ENCODE assay signal across 30 cellular contexts in genomic region chr11:48122656-48123055, GRCh38.
"Had no signal": no experiment of that assay in that cellular context is flagged by ENCODE, and none has a peak within 500 bp of the region (broad histone marks: within the 10 kb centered on the region; RNA-seq: fewer than 3 reads in every experiment).

No MANE protein-coding gene starts in this region.

- H3K36me3 ChIP-seq: WERI-Rb-1 had no signal

- H3K27me3 Mint-ChIP-seq: activated B cell treated with CpG ODN at 0.5 μM for 24 hours; activated naive CD4-positive, alpha-beta T cell treated with anti-CD3 and anti-CD28 coated beads, Interleukin-2, amount 50 U/mL, for 24 hours; activated naive CD8-positive, alpha-beta T cell treated with anti-CD3 and anti-CD28 coated beads for 36 hours; activated naive CD8-positive, alpha-beta T cell treated with anti-CD3 and anti-CD28 coated beads, Interleukin-2, amount 50 U/mL, for 24 hours; brain; central memory CD8-positive, alpha-beta T cell; dendritic cell treated with granulocyte-macrophage colony-stimulating factor and Interleukin-4, amounts not matched to agents 40 ng/mL and 50 ng/mL, for 4 days had no signal

- H3K9me3 Mint-ChIP-seq: activated B cell treated with CpG ODN at 0.5 μM for 24 hours; activated naive CD4-positive, alpha-beta T cell treated with anti-CD3 and anti-CD28 coated beads for 36 hours; activated naive CD4-positive, alpha-beta T cell treated with anti-CD3 and anti-CD28 coated beads, Interleukin-2, amount 50 U/mL, for 24 hours; activated naive CD8-positive, alpha-beta T cell treated with anti-CD3 and anti-CD28 coated beads for 36 hours; activated naive CD8-positive, alpha-beta T cell treated with anti-CD3 and anti-CD28 coated beads, Interleukin-2, amount 50 U/mL, for 24 hours; activated T-cell treated with anti-CD3 and anti-CD28 coated beads, Interleukin-2, amount 50 U/mL, for 4 hours; activated T-helper 1 cell treated with anti-CD3 and anti-CD28 coated beads, Interleukin-12 subunit alpha, Interleukin-12 subunit beta, Interleukin-2, Interleukin-4 antibody, amounts not matched to agents 30 ng/mL and 10 ng/mL and 1 ng/mL, durations not matched to agents 14 hours and 24 hours and 36 hours; activated T-helper 2 cell treated with anti-CD3 and anti-CD28 coated beads, Interferon-gamma antibody, Interleukin-2, Interleukin-4, amounts not matched to agents 10 μg/mL and 5 μg/mL and 100 μg/mL, durations not matched to agents 14 hours and 24 hours and 36 hours; central memory CD8-positive, alpha-beta T cell; dendritic cell treated with granulocyte-macrophage colony-stimulating factor and Interleukin-4, amounts not matched to agents 40 ng/mL and 50 ng/mL, for 4 days had no signal

- H3K27ac Mint-ChIP-seq: activated B cell treated with CpG ODN at 0.5 μM for 24 hours; activated naive CD4-positive, alpha-beta T cell treated with anti-CD3 and anti-CD28 coated beads for 36 hours; activated naive CD4-positive, alpha-beta T cell treated with anti-CD3 and anti-CD28 coated beads, Interleukin-2, amount 50 U/mL, for 24 hours; activated naive CD8-positive, alpha-beta T cell treated with anti-CD3 and anti-CD28 coated beads for 36 hours; activated naive CD8-positive, alpha-beta T cell treated with anti-CD3 and anti-CD28 coated beads, Interleukin-2, amount 50 U/mL, for 24 hours; activated T-helper 2 cell treated with anti-CD3 and anti-CD28 coated beads, Interferon-gamma antibody, Interleukin-2, Interleukin-4, amounts not matched to agents 10 μg/mL and 5 μg/mL and 100 μg/mL, durations not matched to agents 14 hours and 24 hours and 36 hours; brain had no signal

- H3K9me3 ChIP-seq: adrenal gland had no signal

- H3K4me3 ChIP-seq: adrenal gland, coronary artery, dorsolateral prefrontal cortex had no signal

- FAIRE-seq: bronchial epithelial cell, frontal cortex had no signal

- H3K27ac ChIP-seq: adrenal gland, coronary artery, dorsolateral prefrontal cortex, epithelial cell of prostate, WERI-Rb-1 had no signal

- H3K4me1 ChIP-seq: adrenal gland had no signal

- H3K4me3 Mint-ChIP-seq: activated B cell treated with CpG ODN at 0.5 μM for 24 hours; activated naive CD4-positive, alpha-beta T cell treated with anti-CD3 and anti-CD28 coated beads for 36 hours; activated naive CD4-positive, alpha-beta T cell treated with anti-CD3 and anti-CD28 coated beads, Interleukin-2, amount 50 U/mL, for 24 hours; activated naive CD8-positive, alpha-beta T cell treated with anti-CD3 and anti-CD28 coated beads for 36 hours; activated naive CD8-positive, alpha-beta T cell treated with anti-CD3 and anti-CD28 coated beads, Interleukin-2, amount 50 U/mL, for 24 hours; activated T-cell treated with anti-CD3 and anti-CD28 coated beads, Interleukin-2, amount 50 U/mL, for 4 hours; activated T-helper 1 cell treated with anti-CD3 and anti-CD28 coated beads, Interleukin-12 subunit alpha, Interleukin-12 subunit beta, Interleukin-2, Interleukin-4 antibody, amounts not matched to agents 30 ng/mL and 10 ng/mL and 1 ng/mL, durations not matched to agents 14 hours and 24 hours and 36 hours; brain; central memory CD8-positive, alpha-beta T cell; dendritic cell treated with granulocyte-macrophage colony-stimulating factor and Interleukin-4, amounts not matched to agents 40 ng/mL and 50 ng/mL, for 4 days had no signal

- H3K27me3 ChIP-seq: adrenal gland, dorsolateral prefrontal cortex had no signal

- DNase-seq: activated B cell treated with CpG ODN at 0.5 μM for 24 hours; activated CD4-positive, alpha-beta T cell treated with anti-CD3 and anti-CD28 coated beads for 48 hours; activated CD4-positive, alpha-beta T cell treated with anti-CD3 and anti-CD28 coated beads, Interleukin-2, amount 50 U/mL, for 1 hour; activated CD4-positive, alpha-beta T cell treated with anti-CD3 and anti-CD28 coated beads, Interleukin-2, amount 50 U/mL, for 48 hours; activated CD8-positive, alpha-beta memory T cell treated with anti-CD3 and anti-CD28 coated beads, Interleukin-2, amount 50 U/mL, for 48 hours; activated effector memory CD4-positive, alpha-beta T cell treated with anti-CD3 and anti-CD28 coated beads, Interleukin-2, amount 50 U/mL, for 16 hours; activated naive CD4-positive, alpha-beta T cell treated with anti-CD3 and anti-CD28 coated beads for 36 hours; activated naive CD8-positive, alpha-beta T cell treated with anti-CD3 and anti-CD28 coated beads for 36 hours; activated naive CD8-positive, alpha-beta T cell treated with anti-CD3 and anti-CD28 coated beads, Interleukin-2, amount 50 U/mL, for 24 hours; activated T-cell treated with anti-CD3 and anti-CD28 coated beads for 4 hours; activated T-cell treated with anti-CD3 and anti-CD28 coated beads, Interleukin-2, amount 50 U/mL, for 4 hours; adrenal gland; amygdala; aorta; dorsolateral prefrontal cortex; effector memory CD4-positive, alpha-beta T cell; foreskin fibroblast; T-helper 2 cell; T-helper 9 cell; WERI-Rb-1 had no signal

- H3K4me1 Mint-ChIP-seq: activated naive CD4-positive, alpha-beta T cell treated with anti-CD3 and anti-CD28 coated beads, Interleukin-2, amount 50 U/mL, for 24 hours; activated naive CD8-positive, alpha-beta T cell treated with anti-CD3 and anti-CD28 coated beads for 36 hours; activated naive CD8-positive, alpha-beta T cell treated with anti-CD3 and anti-CD28 coated beads, Interleukin-2, amount 50 U/mL, for 24 hours; brain had no signal
